ENCODE assay signal across 19 cellular contexts in genomic region chr11:66548774-66549630, GRCh38. TPM values are rescaled to one million over a fixed set of nuclear protein-coding genes. Genes with fewer than 3 reads are reported as not detected.
DNase-seq lines count a peak whose midpoint lies in the region; ATAC-seq and TF ChIP-seq lines count a peak whose summit lies in the region.
"Had no signal": no experiment of that assay in that cellular context is flagged by ENCODE, and none has a peak within 500 bp of the region (broad histone marks: within the 10 kb centered on the region; RNA-seq: fewer than 3 reads in every experiment).

No MANE protein-coding gene starts in this region.

- H3K9me3 ChIP-seq in skeletal muscle tissue (ENCODE audit: control insufficient read depth in 3 of 3, low read length in 3 of 3) = no peaks in the 10 kb centered on the region
- H3K9me3 ChIP-seq: BLaER1, esophagus squamous epithelium had no signal

- H3K4me3 ChIP-seq in skeletal muscle tissue (ENCODE audit: low read length in 3 of 3) (peak overlapping the region; percentile 41 to 78 (median 61)), brain microvascular endothelial cell (ENCODE audit: low read depth, low read length) (no peak overlapping the region)
- H3K4me3 ChIP-seq: BLaER1, esophagus squamous epithelium, lung had no signal

- peaks cover 0 to 17% (median 7%) of the 10 kb centered on the region in 3 donors for H3K36me3 ChIP-seq in skeletal muscle tissue (ENCODE audit: control insufficient read depth in 3 of 3, insufficient read depth in 3 of 3, low read length in 3 of 3)
- no peaks in the 10 kb centered on the region for H3K36me3 ChIP-seq in brain microvascular endothelial cell (replicated peaks)
- H3K36me3 ChIP-seq: BLaER1, esophagus squamous epithelium had no signal

- H3K27ac ChIP-seq in skeletal muscle tissue (ENCODE audit: low read depth, low read length) = peak overlapping the region; percentile 90
- H3K27ac ChIP-seq in brain microvascular endothelial cell = no peak overlapping the region
- H3K27ac ChIP-seq: BLaER1, esophagus squamous epithelium, VCaP had no signal

- H3K27me3 ChIP-seq in skeletal muscle tissue (ENCODE audit: control insufficient read depth in 3 of 3, insufficient read depth in 3 of 3, low read length in 3 of 3) = no peaks in the 10 kb centered on the region
- H3K27me3 ChIP-seq in brain microvascular endothelial cell (replicated peaks) = no peaks in the 10 kb centered on the region
- H3K27me3 ChIP-seq: BLaER1, esophagus squamous epithelium had no signal

- H3K4me3 Mint-ChIP-seq in activated naive CD4-positive, alpha-beta T cell treated with anti-CD3 and anti-CD28 coated beads, Interleukin-2, amount 10 ng/mL, durations not matched to agents 7 days and 5 days = peak overlapping the region; percentile 13
- H3K4me3 Mint-ChIP-seq: activated CD4-positive, alpha-beta memory T cell treated with anti-CD3 and anti-CD28 coated beads, Interleukin-2, amount 10 ng/mL, durations not matched to agents 7 days and 5 days; activated T-cell treated with anti-CD3 and anti-CD28 coated beads, Interleukin-2, amount 50 U/mL, for 72 hours had no signal

- peaks cover 40 to 74% (median 41%) of the 10 kb centered on the region in 3 donors for H3K4me1 ChIP-seq in skeletal muscle tissue (ENCODE audit: control insufficient read depth in 3 of 3, insufficient read depth in 3 of 3, low read length in 3 of 3)

- no peak for ATAC-seq in HG03442 (IDR thresholded peaks at IDR 0.05; ENCODE audit: unreplicated experiment)
- ATAC-seq: activated T-cell treated with anti-CD3 and anti-CD28 coated beads, Interleukin-2, amount 50 U/mL, for 72 hours; naive thymus-derived CD8-positive, alpha-beta T cell; stimulated activated naive CD8-positive, alpha-beta T cell treated with anti-CD3 and anti-CD28 coated beads, Interleukin-15, Interleukin-2, amounts not matched to agents 100 U/mL and 50 U/mL, for 24 hours had no signal

- no peak overlapping the region for H3K27ac Mint-ChIP-seq in activated naive CD4-positive, alpha-beta T cell treated with anti-CD3 and anti-CD28 coated beads, Interleukin-2, amount 10 ng/mL, durations not matched to agents 7 days and 5 days
- H3K27ac Mint-ChIP-seq: activated CD4-positive, alpha-beta memory T cell treated with anti-CD3 and anti-CD28 coated beads, Interleukin-2, amount 10 ng/mL, durations not matched to agents 7 days and 5 days; activated T-cell treated with anti-CD3 and anti-CD28 coated beads, Interleukin-2, amount 50 U/mL, for 72 hours had no signal

- no peak for DNase-seq in activated naive CD4-positive, alpha-beta T cell treated with anti-CD3 and anti-CD28 coated beads, Interleukin-2, amount 10 ng/mL, durations not matched to agents 7 days and 5 days
- no peak for DNase-seq in activated naive CD4-positive, alpha-beta T cell (lab: John Stamatoyannopoulos, UW)
- peak; percentile 53 for DNase-seq in islet precursor cell
- no peak for DNase-seq in brain microvascular endothelial cell
- DNase-seq: activated CD4-positive, alpha-beta memory T cell treated with anti-CD3 and anti-CD28 coated beads, Interleukin-2, amount 10 ng/mL, durations not matched to agents 7 days and 5 days; activated T-cell treated with anti-CD3 and anti-CD28 coated beads, Interleukin-2, amount 50 U/mL, for 72 hours; caudate nucleus; esophagus squamous epithelium; GF-D8; naive thymus-derived CD8-positive, alpha-beta T cell; NCI-H2029; NCI-H510A; stimulated activated naive CD8-positive, alpha-beta T cell treated with anti-CD3 and anti-CD28 coated beads, Interleukin-15, Interleukin-2, amounts not matched to agents 100 U/mL and 50 U/mL, for 24 hours; trophoblast cell had no signal

- H3K9me3 Mint-ChIP-seq in activated naive CD4-positive, alpha-beta T cell treated with anti-CD3 and anti-CD28 coated beads, Interleukin-2, amount 10 ng/mL, durations not matched to agents 7 days and 5 days = no peaks in the 10 kb centered on the region
- H3K9me3 Mint-ChIP-seq: activated CD4-positive, alpha-beta memory T cell treated with anti-CD3 and anti-CD28 coated beads, Interleukin-2, amount 10 ng/mL, durations not matched to agents 7 days and 5 days; activated T-cell treated with anti-CD3 and anti-CD28 coated beads, Interleukin-2, amount 50 U/mL, for 72 hours; naive thymus-derived CD8-positive, alpha-beta T cell had no signal

- no peak for TF ChIP-seq CTCF in brain microvascular endothelial cell (IDR thresholded peaks at IDR 0.05; ENCODE audit: low read depth, low read length, missing control alignments)

- H3K4me1 Mint-ChIP-seq in activated naive CD4-positive, alpha-beta T cell treated with anti-CD3 and anti-CD28 coated beads, Interleukin-2, amount 10 ng/mL, durations not matched to agents 7 days and 5 days = peaks cover 16% of the 10 kb centered on the region

- in situ Hi-C loops in brain microvascular endothelial cell (cut with HindIII; ENCODE audit: low pct_ligation_motif_present, low sequenced_read_pairs) = no loop called here

- peak overlapping the region in 2 of 3 donors; percentile 65 to 71 for H3K9ac ChIP-seq in skeletal muscle tissue (ENCODE audit: low read depth in 1 of 3, low read length in 3 of 3)
- H3K9ac ChIP-seq: BLaER1 had no signal

- H3K36me3 Mint-ChIP-seq in activated naive CD4-positive, alpha-beta T cell treated with anti-CD3 and anti-CD28 coated beads, Interleukin-2, amount 10 ng/mL, durations not matched to agents 7 days and 5 days = no peaks in the 10 kb centered on the region
- H3K36me3 Mint-ChIP-seq: naive thymus-derived CD8-positive, alpha-beta T cell had no signal

- CTCF ChIA-PET in activated naive CD4-positive, alpha-beta T cell treated with anti-CD3 and anti-CD28 coated beads, Interleukin-2, amount 10 ng/mL, durations not matched to agents 7 days and 5 days (lab: Charles Lee) = no interaction called here

- peaks cover 39% of the 10 kb centered on the region for H3K27me3 Mint-ChIP-seq in activated naive CD4-positive, alpha-beta T cell treated with anti-CD3 and anti-CD28 coated beads, Interleukin-2, amount 10 ng/mL, durations not matched to agents 7 days and 5 days
- H3K27me3 Mint-ChIP-seq: naive thymus-derived CD8-positive, alpha-beta T cell had no signal

RNA-seq across cellular contexts. Expression of gene ACTN3, which starts 2.3 kb away (rescaled TPM):
- 156 TPM for total RNA-seq in skeletal muscle tissue
- total RNA-seq: esophagus squamous epithelium had no signal

RNA-seq across cellular contexts. Expression of gene ZDHHC24, which starts 3.2 kb away (rescaled TPM):
- total RNA-seq in skeletal muscle tissue = 3.7 TPM

RNA-seq across cellular contexts. Expression of gene CTSF, which starts 19.4 kb away (rescaled TPM):
- total RNA-seq in skeletal muscle tissue = 27.1 TPM

RNA-seq across cellular contexts. Expression of gene BBS1, which starts 38.6 kb away (rescaled TPM):
- total RNA-seq in skeletal muscle tissue = 14.6 TPM

RNA-seq across cellular contexts. Expression of gene CCDC87, which starts 43.9 kb away (rescaled TPM):
- total RNA-seq in skeletal muscle tissue = not detected
- total RNA-seq: activated CD4-positive, alpha-beta memory T cell treated with anti-CD3 and anti-CD28 coated beads, Interleukin-2, amount 10 ng/mL, durations not matched to agents 7 days and 5 days had no signal
